1 cellular context compared by ENCODE assay signal in genomic region chr5:77627869-77628674, GRCh38.
TF ChIP-seq lines count a peak whose summit lies in the region.

No MANE protein-coding gene starts in this region.

TF ChIP-seq in WTC11, 78 proteins besides CTCF, POLR2A, EP300 and RAD21 (continued from another document and continues in another):
- TF ChIP-seq STAT6 (CRISPR knock-in tag; conservative IDR thresholded peaks at IDR 0.05; ENCODE audit: low read depth) (no peak), AR (CRISPR knock-in tag; IDR thresholded peaks at IDR 0.05) (no peak), CBFB (CRISPR knock-in tag; IDR thresholded peaks at IDR 0.05; ENCODE audit: low read depth) (no peak), ATF3 (CRISPR knock-in tag; conservative IDR thresholded peaks at IDR 0.05) (no peak), ZNF425 (CRISPR knock-in tag; conservative IDR thresholded peaks at IDR 0.05) (no peak), ZNF396 (CRISPR knock-in tag; IDR thresholded peaks at IDR 0.05; ENCODE audit: borderline replicate concordance) (no peak), CDX4 (CRISPR knock-in tag; IDR thresholded peaks at IDR 0.05; ENCODE audit: borderline replicate concordance) (no peak), GTF2I (CRISPR knock-in tag; conservative IDR thresholded peaks at IDR 0.05) (no peak), ETV6 (CRISPR knock-in tag; IDR thresholded peaks at IDR 0.05) (peak; percentile 20; the same call in 1 of the 2 replicates), ZNF423 (CRISPR knock-in tag; IDR thresholded peaks at IDR 0.05) (no peak), ZNF281 (CRISPR knock-in tag; IDR thresholded peaks at IDR 0.05) (0 out of 2 replicates have a peak, but pooled peaks have one; percentile 56), EMX1 (CRISPR knock-in tag; IDR thresholded peaks at IDR 0.05) (no peak), ZNF232 (CRISPR knock-in tag; IDR thresholded peaks at IDR 0.05) (0 out of 2 replicates have a peak, but pooled peaks have one; percentile 40), NR3C1 (CRISPR knock-in tag; conservative IDR thresholded peaks at IDR 0.05; ENCODE audit: low read depth) (no peak), OVOL2 (CRISPR knock-in tag; IDR thresholded peaks at IDR 0.05; ENCODE audit: borderline replicate concordance) (no peak), JAZF1 (CRISPR knock-in tag; IDR thresholded peaks at IDR 0.05) (no peak), GABPB1 (CRISPR knock-in tag; IDR thresholded peaks at IDR 0.05) (no peak), PREB (CRISPR knock-in tag; IDR thresholded peaks at IDR 0.05; ENCODE audit: borderline replicate concordance) (peak; percentile 35; the same call in 1 of the 2 replicates), JUN (CRISPR knock-in tag; IDR thresholded peaks at IDR 0.05) (no peak), ZBTB43 (CRISPR knock-in tag; IDR thresholded peaks at IDR 0.05) (no peak), PRDM15 (CRISPR knock-in tag; IDR thresholded peaks at IDR 0.05) (no peak), USF1 (CRISPR knock-in tag; IDR thresholded peaks at IDR 0.05) (peak; percentile 17; the same call in 1 of the 2 replicates), NFE2L1 (CRISPR knock-in tag; IDR thresholded peaks at IDR 0.05) (no peak), USF2 (CRISPR knock-in tag; IDR thresholded peaks at IDR 0.05) (peak; percentile 63; the same call in 1 of the 2 replicates), ELF4 (CRISPR knock-in tag; IDR thresholded peaks at IDR 0.05; ENCODE audit: low read depth) (no peak), E2F4 (CRISPR knock-in tag; IDR thresholded peaks at IDR 0.05; ENCODE audit: borderline replicate concordance, low read depth) (no peak), ZNF317 (CRISPR knock-in tag; IDR thresholded peaks at IDR 0.05; ENCODE audit: borderline replicate concordance, low read depth) (0 out of 2 replicates have a peak, but pooled peaks have one; percentile 5), FOXP4 (CRISPR knock-in tag; IDR thresholded peaks at IDR 0.05) (peak; percentile 62; the same call in 1 of the 2 replicates), TEAD1 (CRISPR knock-in tag; IDR thresholded peaks at IDR 0.05) (no peak), NFATC4 (CRISPR knock-in tag; IDR thresholded peaks at IDR 0.05) (no peak)
